ENCODE assay signal across 21 cellular contexts in genomic region chr12:98217257-98217656, GRCh38.
A peak's percentile ranks its signal among the peaks of the same experiment; 100 is the strongest.
DNase-seq lines count a peak whose midpoint lies in the region; ATAC-seq lines count a peak whose summit lies in the region.
"Had no signal": no experiment of that assay in that cellular context is flagged by ENCODE, and none has a peak within 500 bp of the region (broad histone marks: within the 10 kb centered on the region; RNA-seq: fewer than 3 reads in every experiment).

No MANE protein-coding gene starts in this region.

- no peak for DNase-seq in NCI-H82 treated with DMSO at 0.1 percent for 48 hours (lab: John Stamatoyannopoulos, UW; ENCODE audit: unreplicated experiment)
- no peak for DNase-seq in NCI-H1092 treated with DMSO at 0.1 percent for 48 hours (lab: John Stamatoyannopoulos, UW)
- DNase-seq in hepatic stellate cell (ENCODE audit: low spot score), result no peak
- DNase-seq: 8988T; ACHN; AML-193; BE2C; CD4-positive, alpha-beta T cell; CD8-positive, alpha-beta memory T cell; DMS 273 treated with DMSO at 0.1 percent for 48 hours; DMS79; EL; GDM1; H9 had no signal

- ATAC-seq in GM19395 (IDR thresholded peaks at IDR 0.05; ENCODE audit: unreplicated experiment), result peak; percentile 67
- ATAC-seq in GM21619 (IDR thresholded peaks at IDR 0.05; ENCODE audit: unreplicated experiment), result peak; percentile 69
- ATAC-seq in HG03460 (IDR thresholded peaks at IDR 0.05; ENCODE audit: unreplicated experiment), result peak; percentile 49
- no peak for ATAC-seq in HG02852 (IDR thresholded peaks at IDR 0.05; ENCODE audit: unreplicated experiment)
- ATAC-seq: A549, GM23338, HCT116 had no signal
